ENCODE assay signal across 15 cellular contexts in the genomic region with DNA sequence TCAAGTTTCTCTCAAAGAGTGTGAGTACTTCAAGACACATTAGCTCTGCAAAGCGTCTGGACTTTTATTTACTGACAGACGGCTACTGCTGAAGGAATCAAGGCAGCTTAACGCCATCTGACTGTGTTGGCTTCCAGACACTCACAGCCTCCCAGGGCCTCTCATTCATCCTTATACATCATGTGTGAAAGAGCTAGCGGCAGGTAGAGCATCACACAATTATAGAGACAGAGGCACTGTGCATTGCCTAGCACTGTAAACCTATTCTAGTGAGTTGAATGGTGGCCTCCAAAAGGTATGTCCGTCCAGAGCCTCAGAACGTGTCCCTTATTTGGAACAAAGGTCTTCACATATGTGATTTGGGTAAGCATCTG.
A peak's percentile ranks its signal among the peaks of the same experiment; 100 is the strongest.
DNase-seq lines count a peak whose midpoint lies in the region; ATAC-seq and TF ChIP-seq lines count a peak whose summit lies in the region.
"Had no signal": no experiment of that assay in that cellular context is flagged by ENCODE, and none has a peak within 500 bp of the region (broad histone marks: within the 10 kb centered on the region; RNA-seq: fewer than 3 reads in every experiment).

No MANE protein-coding gene starts in this region.

- H3K4me1 Mint-ChIP-seq in activated T-cell treated with anti-CD3 and anti-CD28 coated beads, Interleukin-2, amount 50 U/mL, for 24 hours (ENCODE audit: low read depth) = peaks cover 57% of the 10 kb centered on the region
- H3K4me1 Mint-ChIP-seq in progenitor cell of endocrine pancreas (ENCODE audit: low read depth) = peaks cover 19% of the 10 kb centered on the region

- DNase-seq in activated T-cell treated with anti-CD3 and anti-CD28 coated beads, Interleukin-2, amount 50 U/mL, for 24 hours = no peak
- DNase-seq in activated T-cell treated with anti-CD3 and anti-CD28 coated beads, Interleukin-2, amount 50 U/mL, for 1 hour = no peak
- DNase-seq in progenitor cell of endocrine pancreas (ENCODE audit: low spot score, unreplicated experiment) = no peak
- DNase-seq in retina = no peak
- no peak for DNase-seq in AG08395 (ENCODE audit: low spot score)
- DNase-seq in DMS114 treated with DMSO at 0.1 percent for 48 hours (lab: John Stamatoyannopoulos, UW; ENCODE audit: unreplicated experiment) = no peak
- DNase-seq: activated CD4-positive, alpha-beta T cell treated with anti-CD3 and anti-CD28 coated beads, Interleukin-2, amount 50 U/mL, for 1 hour; DMS79; HCEC 1CT; IMR-90; NCI-H510A had no signal

- no peak overlapping the region for H3K4me3 Mint-ChIP-seq in activated T-cell treated with anti-CD3 and anti-CD28 coated beads, Interleukin-2, amount 50 U/mL, for 24 hours
- H3K4me3 Mint-ChIP-seq in progenitor cell of endocrine pancreas (ENCODE audit: low read depth) = no peak overlapping the region
- H3K4me3 Mint-ChIP-seq: dendritic cell treated with granulocyte-macrophage colony-stimulating factor and Interleukin-4, amounts not matched to agents 40 ng/mL and 50 ng/mL, for 4 days had no signal

- peaks cover 1% of the 10 kb centered on the region for H3K36me3 Mint-ChIP-seq in activated T-cell treated with anti-CD3 and anti-CD28 coated beads, Interleukin-2, amount 50 U/mL, for 24 hours (ENCODE audit: low read depth)
- no peaks in the 10 kb centered on the region for H3K36me3 Mint-ChIP-seq in progenitor cell of endocrine pancreas (ENCODE audit: insufficient read depth)

- H3K27ac Mint-ChIP-seq in activated T-cell treated with anti-CD3 and anti-CD28 coated beads, Interleukin-2, amount 50 U/mL, for 24 hours = peak overlapping the region; percentile 73
- H3K27ac Mint-ChIP-seq in progenitor cell of endocrine pancreas = peak overlapping the region; percentile 90
- H3K27ac Mint-ChIP-seq: dendritic cell treated with granulocyte-macrophage colony-stimulating factor and Interleukin-4, amounts not matched to agents 40 ng/mL and 50 ng/mL, for 4 days had no signal

- H3K27me3 Mint-ChIP-seq in activated T-cell treated with anti-CD3 and anti-CD28 coated beads, Interleukin-2, amount 50 U/mL, for 24 hours = no peaks in the 10 kb centered on the region
- no peaks in the 10 kb centered on the region for H3K27me3 Mint-ChIP-seq in progenitor cell of endocrine pancreas
- H3K27me3 Mint-ChIP-seq: dendritic cell treated with granulocyte-macrophage colony-stimulating factor and Interleukin-4, amounts not matched to agents 40 ng/mL and 50 ng/mL, for 4 days had no signal

- ATAC-seq in GM21526 (IDR thresholded peaks at IDR 0.05; ENCODE audit: low FRiP score, unreplicated experiment) (peak; percentile 23), HG03460 (IDR thresholded peaks at IDR 0.05; ENCODE audit: unreplicated experiment) (peak; percentile 13)
- ATAC-seq: esophagus mucosa had no signal

- peaks cover 8% of the 10 kb centered on the region for H3K9me3 Mint-ChIP-seq in activated T-cell treated with anti-CD3 and anti-CD28 coated beads, Interleukin-2, amount 50 U/mL, for 24 hours
- peaks cover 14% of the 10 kb centered on the region for H3K9me3 Mint-ChIP-seq in progenitor cell of endocrine pancreas (ENCODE audit: low read depth)

- no peak for TF ChIP-seq CTCF in progenitor cell of endocrine pancreas (IDR thresholded peaks at IDR 0.05; ENCODE audit: unreplicated experiment)
